In the genomic region with DNA sequence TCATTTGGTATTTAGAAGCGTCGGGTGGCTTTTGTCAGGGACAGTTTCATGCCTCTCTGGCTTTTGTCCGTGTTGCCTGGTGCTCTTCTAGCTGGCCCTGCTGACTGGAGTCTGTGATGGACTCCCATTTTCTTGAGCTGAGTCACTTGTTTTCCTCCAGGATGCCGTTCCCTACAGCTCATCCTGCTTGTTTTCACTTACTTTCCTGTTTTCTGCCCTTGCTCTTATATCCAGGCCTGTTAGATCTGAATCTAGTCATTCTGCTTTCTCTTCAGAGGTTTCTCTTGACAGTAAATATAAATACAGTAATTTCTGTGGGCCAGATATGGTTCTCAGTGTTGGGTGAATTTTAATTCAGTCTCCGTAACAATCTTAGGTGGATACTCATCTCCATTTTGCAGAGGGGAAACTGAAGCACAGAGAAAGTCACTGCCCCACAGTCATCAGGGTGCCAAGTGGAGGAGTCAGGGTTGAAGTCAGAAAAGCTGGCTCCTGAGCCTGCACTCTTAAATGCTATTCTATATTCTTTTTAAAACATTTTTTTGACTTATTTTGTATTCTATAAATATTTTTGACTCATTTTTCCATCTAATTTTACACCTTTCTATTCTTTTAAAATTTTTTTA, we compare ENCODE assay signal across 9 cellular contexts.
DNase-seq lines count a peak whose midpoint lies in the region; ATAC-seq and TF ChIP-seq lines count a peak whose summit lies in the region.
"Had no signal": no experiment of that assay in that cellular context is flagged by ENCODE, and none has a peak within 500 bp of the region (broad histone marks: within the 10 kb centered on the region; RNA-seq: fewer than 3 reads in every experiment).

No MANE protein-coding gene starts in this region.

- H3K4me3 Mint-ChIP-seq in brain, result peak overlapping the region; percentile 1 to 68 (median 26)

- H3K9me3 Mint-ChIP-seq in brain, result no peaks in the 10 kb centered on the region
- H3K9me3 Mint-ChIP-seq in activated naive CD4-positive, alpha-beta T cell treated with anti-CD3 and anti-CD28 coated beads, Interleukin-2, amount 50 U/mL, for 72 hours, result no peaks in the 10 kb centered on the region

- H3K4me1 ChIP-seq in iPS-20b (ENCODE audit: insufficient read depth, low read length), result peaks cover 50% of the 10 kb centered on the region

- H3K27ac ChIP-seq in iPS-20b (ENCODE audit: low read length), result peak overlapping the region; percentile 50

- ATAC-seq in HG02610 (IDR thresholded peaks at IDR 0.05; ENCODE audit: unreplicated experiment) (no peak), HG02870 (IDR thresholded peaks at IDR 0.05; ENCODE audit: unreplicated experiment) (no peak)
- no peak for ATAC-seq in activated naive CD4-positive, alpha-beta T cell treated with anti-CD3 and anti-CD28 coated beads, Interleukin-2, amount 50 U/mL, for 72 hours

- no peaks in the 10 kb centered on the region for H3K27me3 ChIP-seq in iPS-20b (ENCODE audit: insufficient read depth, low read length)

- H3K27ac Mint-ChIP-seq in brain, result peak overlapping the region; percentile 55 to 89 (median 77)
- no peak overlapping the region for H3K27ac Mint-ChIP-seq in activated naive CD4-positive, alpha-beta T cell treated with anti-CD3 and anti-CD28 coated beads, Interleukin-2, amount 50 U/mL, for 72 hours

- no peak for TF ChIP-seq CTCF in brain (conservative IDR thresholded peaks at IDR 0.05)

- no peaks in the 10 kb centered on the region for H3K9me3 ChIP-seq in iPS-20b (ENCODE audit: insufficient read depth, low read depth, low read length)

- H3K4me1 Mint-ChIP-seq in brain, result peaks cover 97% of the 10 kb centered on the region

- no peak overlapping the region for H3K4me3 ChIP-seq in iPS-20b (ENCODE audit: low read length)

- peak; percentile 92 for DNase-seq in HCEC 1CT
- peak; percentile 65 for DNase-seq in smooth muscle cell of the brain vasculature (ENCODE audit: low read depth, low spot score)
- no peak for DNase-seq in activated T-cell treated with anti-CD3 and anti-CD28 coated beads, Interleukin-2, amount 50 U/mL, for 48 hours
- DNase-seq in activated naive CD4-positive, alpha-beta T cell treated with anti-CD3 and anti-CD28 coated beads, Interleukin-2, amount 50 U/mL, for 72 hours (ENCODE audit: low spot score in 2 of 2), result no peak
- DNase-seq: MV-4-11 had no signal

- H3K9ac ChIP-seq in iPS-20b (ENCODE audit: low read depth, low read length), result peak overlapping the region; percentile 34; the same call in 1 of the 2 replicates

- H3K36me3 ChIP-seq in iPS-20b (ENCODE audit: insufficient read depth, low read depth, low read length), result no peaks in the 10 kb centered on the region

- H3K27me3 Mint-ChIP-seq in brain, result peaks cover 4% of the 10 kb centered on the region

- no peaks in the 10 kb centered on the region for H3K36me3 Mint-ChIP-seq in brain
- no peaks in the 10 kb centered on the region for H3K36me3 Mint-ChIP-seq in activated naive CD4-positive, alpha-beta T cell treated with anti-CD3 and anti-CD28 coated beads, Interleukin-2, amount 50 U/mL, for 72 hours

Comparison
In these comparisons a context has a peak if more than half of its experiments do, and no peak if none do; other contexts are left out.
1. DNase-seq: peak in HCEC 1CT (single experiment) and smooth muscle cell of the brain vasculature (single experiment); none in activated T-cell treated with anti-CD3 and anti-CD28 coated beads, Interleukin-2, amount 50 U/mL, for 48 hours (0 of 2) and activated naive CD4-positive, alpha-beta T cell treated with anti-CD3 and anti-CD28 coated beads, Interleukin-2, amount 50 U/mL, for 72 hours (0 of 2).
2. H3K27ac Mint-ChIP-seq: peak in brain (5 of 5); none in activated naive CD4-positive, alpha-beta T cell treated with anti-CD3 and anti-CD28 coated beads, Interleukin-2, amount 50 U/mL, for 72 hours (0 of 2).